ENCODE assay signal across 10 cellular contexts in genomic region chr7:4700577-4701235, GRCh38. TPM values are rescaled to one million over a fixed set of nuclear protein-coding genes. Genes with fewer than 3 reads are reported as not detected.
DNase-seq lines count a peak whose midpoint lies in the region; ATAC-seq, FAIRE-seq and TF ChIP-seq lines count a peak whose summit lies in the region.
"Had no signal": no experiment of that assay in that cellular context is flagged by ENCODE, and none has a peak within 500 bp of the region (broad histone marks: within the 10 kb centered on the region; RNA-seq: fewer than 3 reads in every experiment).

No MANE protein-coding gene starts in this region.

- no peak for FAIRE-seq in pancreas (lab: Jason Lieb, UNC)

- DNase-seq in Caki2 (ENCODE audit: low read depth) = peak; percentile 14
- peak; percentile 39 for DNase-seq in NCI-H2029 treated with DMSO at 0.1 percent for 48 hours (lab: John Stamatoyannopoulos, UW)
- peak; percentile 50 for DNase-seq in fibroblast of gingiva (ENCODE audit: low read depth)
- peak in 1 of 6 donors; percentile 25 for DNase-seq in pancreas
- no peak for DNase-seq in 8988T
- no peak for DNase-seq in NCI-H2081 treated with DMSO at 0.1 percent for 48 hours (lab: John Stamatoyannopoulos, UW)
- DNase-seq: activated gamma-delta T cell had no signal

- ATAC-seq in pancreas (peak; percentile 17 to 63 (median 46)), HG03280 (IDR thresholded peaks at IDR 0.05; ENCODE audit: unreplicated experiment) (no peak), GM18870 (IDR thresholded peaks at IDR 0.05; ENCODE audit: unreplicated experiment) (no peak)

- no peak overlapping the region for H3K4me3 ChIP-seq in pancreas
- H3K4me3 ChIP-seq: skin epidermis had no signal

- no peaks in the 10 kb centered on the region for H3K36me3 ChIP-seq in pancreas

- no peak for TF ChIP-seq CTCF in pancreas (IDR thresholded peaks at IDR 0.05)

- WGBS in pancreas, 2 donors = 83 to 86% methylated on average over 14 of the region's 14 CpGs

- in situ Hi-C loops in Caki2 (cut with HindIII; ENCODE audit: low pct_unique_long_range_greater_than_20kb, low sequenced_read_pairs) = no loop called here

- no peaks in the 10 kb centered on the region for H3K4me1 ChIP-seq in pancreas

- no peak overlapping the region for H3K27ac ChIP-seq in pancreas

- no peaks in the 10 kb centered on the region for H3K9me3 ChIP-seq in pancreas

- intact Hi-C loops in pancreas (cut with DNase I) = no loop called here

- H3K27me3 ChIP-seq in pancreas = no peaks in the 10 kb centered on the region

RNA-seq across cellular contexts. Expression of gene FOXK1, which starts 18.6 kb away (rescaled TPM):
- total RNA-seq in Caki2 (2014; rRNA removed; shearing (Covaris generic); ENCODE audit: low replicate concordance) = 13.2 and 19.8 TPM in 2 replicates
- total RNA-seq in pancreas = 10 to 100 TPM; 13.8 to 20.6 (median 17.3) TPM
- polyA plus RNA-seq in pancreas = 1 to 10 TPM; 3.9 to 8.9 TPM

Comparison
In these comparisons a context has a peak if more than half of its experiments do, and no peak if none do; other contexts are left out.
1. DNase-seq: peak in Caki2 (single experiment), NCI-H2029 treated with DMSO at 0.1 percent for 48 hours (single experiment) and fibroblast of gingiva (single experiment); none in 8988T (single experiment) and NCI-H2081 treated with DMSO at 0.1 percent for 48 hours (single experiment).
2. ATAC-seq: peak in pancreas (4 of 4); none in HG03280 (single experiment) and GM18870 (single experiment).